Comparison of ENCODE assay signal across 1 cellular context in genomic region chr9:127884976-127885490, GRCh38.
TF ChIP-seq lines count a peak whose summit lies in the region.

No MANE protein-coding gene starts in this region.

TF ChIP-seq in H1, 55 proteins besides CTCF, POLR2A, EP300 and RAD21:
- no peak for TF ChIP-seq GTF2F1 (IDR thresholded peaks at IDR 0.05; ENCODE audit: borderline replicate concordance, low read depth, low read length)
- no peak for TF ChIP-seq CHD2 (IDR thresholded peaks at IDR 0.05; ENCODE audit: low read length)
- TF ChIP-seq CHD1 (IDR thresholded peaks at IDR 0.05; ENCODE audit: low read depth, low read length): no peak
- TF ChIP-seq SUZ12 (IDR thresholded peaks at IDR 0.05; ENCODE audit: low read length): no peak
- no peak for TF ChIP-seq EZH2 (IDR thresholded peaks at IDR 0.05; ENCODE audit: low read depth, low read length, severe bottlenecking)
